In the genomic region with DNA sequence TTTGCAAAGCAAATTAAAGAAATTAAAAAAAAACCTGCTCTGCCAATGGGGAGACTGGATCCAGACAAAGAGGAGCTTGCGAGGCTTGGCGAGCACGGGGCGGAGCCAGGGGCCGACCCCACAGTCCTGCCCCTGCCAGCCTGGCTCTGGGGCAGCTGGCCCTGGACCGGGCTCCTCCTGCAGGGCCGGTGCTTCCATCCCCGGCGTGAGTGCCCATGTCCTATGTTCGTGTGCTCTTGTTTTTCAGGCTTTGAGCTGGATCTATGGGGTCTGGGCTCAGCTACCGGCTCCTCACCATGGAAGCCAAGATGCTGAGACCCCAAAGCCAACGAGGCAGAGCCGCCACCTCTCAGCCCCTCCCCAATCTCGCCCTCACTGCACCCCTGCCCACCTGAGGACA, we compare ENCODE assay signal across 1 cellular context.
TF ChIP-seq lines count a peak whose summit lies in the region.

No MANE protein-coding gene starts in this region.

TF ChIP-seq in WTC11, 78 proteins besides CTCF, POLR2A, EP300 and RAD21 (continued from another document):
- TF ChIP-seq E2F5 (CRISPR knock-in tag; IDR thresholded peaks at IDR 0.05): no peak
- no peak for TF ChIP-seq FOXJ3 (CRISPR knock-in tag; IDR thresholded peaks at IDR 0.05; ENCODE audit: borderline replicate concordance)
- TF ChIP-seq CREM (CRISPR knock-in tag; IDR thresholded peaks at IDR 0.05): no peak
